9 cellular contexts compared by ENCODE assay signal in genomic region chr6:5173862-5174643, GRCh38.
DNase-seq lines count a peak whose midpoint lies in the region; ATAC-seq and TF ChIP-seq lines count a peak whose summit lies in the region.
"Had no signal": no experiment of that assay in that cellular context is flagged by ENCODE, and none has a peak within 500 bp of the region (broad histone marks: within the 10 kb centered on the region; RNA-seq: fewer than 3 reads in every experiment).

No MANE protein-coding gene starts in this region.

- peak; percentile 94 for ATAC-seq in HG02840 (IDR thresholded peaks at IDR 0.05; ENCODE audit: low FRiP score, unreplicated experiment)
- ATAC-seq: A549 had no signal

- TSS peak; percentile 53 for BruUV-seq in OCI-LY7 (replicated peaks; lab: Mats Ljungman, UMichigan)

- H3K4me2 ChIP-seq in OCI-LY7 (ENCODE audit: low read length): peak overlapping the region; percentile 76
- H3K4me2 ChIP-seq: A549 had no signal

- H3K9me3 ChIP-seq in OCI-LY7 (ENCODE audit: low read length): no peaks in the 10 kb centered on the region
- H3K9me3 ChIP-seq: A549 had no signal

- peaks cover 39% of the 10 kb centered on the region for H3K4me1 ChIP-seq in OCI-LY7 (ENCODE audit: insufficient read depth, low read length, poor library complexity, severe bottlenecking)
- H3K4me1 ChIP-seq: A549 had no signal

- H2AFZ ChIP-seq in OCI-LY7 (ENCODE audit: low read length): peak overlapping the region; percentile 72

- POLR2A ChIA-PET in OCI-LY7 (lab: Charles Lee): interaction anchor here (0.6 to 2.5 kb wide), 11 partner anchors 10 to 1781 kb away, joined by 3 to 10 read pairs (median 3); partner anchors contain the start of genes FARS2 and LYRM4

- H3K9me2 ChIP-seq in OCI-LY7 (ENCODE audit: insufficient read depth, low read length): no peaks in the 10 kb centered on the region

- no peaks in the 10 kb centered on the region for H3K79me2 ChIP-seq in OCI-LY7 (ENCODE audit: insufficient read depth, low read depth, low read length)

- H4K20me1 ChIP-seq in OCI-LY7 (ENCODE audit: insufficient read depth, low read length): no peaks in the 10 kb centered on the region

- peak overlapping the region; percentile 89 for H3K27ac ChIP-seq in OCI-LY7 (ENCODE audit: low read depth, low read length, poor library complexity, severe bottlenecking)
- H3K27ac ChIP-seq: A549 had no signal

- no peaks in the 10 kb centered on the region for H3K36me3 ChIP-seq in OCI-LY7 (ENCODE audit: insufficient read depth, low read length)

- intact Hi-C loops in OCI-LY7 (cut with micrococcal nuclease; ENCODE audit: unreplicated experiment): no loop called here

- CTCF ChIA-PET in OCI-LY7 (lab: Charles Lee; ENCODE audit: unreplicated experiment): interaction anchor here (0.6 to 1.1 kb wide), 3 partner anchors 10 to 85 kb away, joined by 3 read pairs; no protein-coding TSS in a partner anchor

- TF ChIP-seq CTCF in OCI-LY7 (conservative IDR thresholded peaks at IDR 0.05; ENCODE audit: low read length): 0 out of 2 replicates have a peak, but pooled peaks have one; percentile 8

- peak overlapping the region; percentile 59 for H3K4me3 ChIP-seq in OCI-LY7 (ENCODE audit: low read depth, low read length, poor library complexity, severe bottlenecking)
- H3K4me3 ChIP-seq: A549 had no signal

- DNase-seq in NCI-H2107 treated with DMSO at 0.1 percent for 48 hours (lab: John Stamatoyannopoulos, UW; ENCODE audit: unreplicated experiment): peak; percentile 30
- DNase-seq in NCI-H2107 (lab: John Stamatoyannopoulos, UW): no peak
- DNase-seq in OCI-LY7 (ENCODE audit: low spot score): peak; percentile 86
- DNase-seq in central memory CD4-positive, alpha-beta T cell: peak; percentile 61
- DNase-seq in stimulated activated CD4-positive, alpha-beta T cell treated with anti-CD3 and anti-CD28 coated beads, Interleukin-2, amount 100 ng/mL, for 24 hours: peak; percentile 32 to 45
- DNase-seq in NCI-H345 (lab: John Stamatoyannopoulos, UW): no peak
- no peak for DNase-seq in NCI-H446 treated with DMSO at 0.1 percent for 48 hours (lab: John Stamatoyannopoulos, UW)

Comparison
In these comparisons a context has a peak if more than half of its experiments do, and no peak if none do; other contexts are left out.
1. DNase-seq: peak in NCI-H2107 treated with DMSO at 0.1 percent for 48 hours (single experiment), OCI-LY7 (single experiment), central memory CD4-positive, alpha-beta T cell (single experiment) and stimulated activated CD4-positive, alpha-beta T cell treated with anti-CD3 and anti-CD28 coated beads, Interleukin-2, amount 100 ng/mL, for 24 hours (2 of 2); none in NCI-H2107 (single experiment), NCI-H345 (single experiment) and NCI-H446 treated with DMSO at 0.1 percent for 48 hours (single experiment).